ENCODE assay signal across 8 cellular contexts in the genomic region with DNA sequence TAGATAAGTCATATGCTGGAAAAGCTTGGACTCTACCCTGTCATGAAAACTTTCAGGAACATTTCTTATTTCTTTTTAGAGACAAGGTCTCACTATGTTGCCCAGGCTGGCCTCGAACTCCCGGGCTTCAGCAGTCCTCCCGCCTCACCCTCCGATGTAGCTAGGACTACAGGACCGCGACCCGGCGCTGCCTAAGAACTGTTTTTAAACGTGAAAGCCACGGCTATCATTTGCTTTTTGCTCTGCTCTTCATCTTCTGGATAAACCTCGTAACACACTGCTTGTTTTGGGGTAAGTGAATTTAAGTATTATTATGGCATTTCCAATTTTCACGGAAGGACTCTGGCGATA.
A peak's percentile ranks its signal among the peaks of the same experiment; 100 is the strongest.
DNase-seq lines count a peak whose midpoint lies in the region; ATAC-seq and TF ChIP-seq lines count a peak whose summit lies in the region.

No MANE protein-coding gene starts in this region.

- H3K27ac ChIP-seq in SU-DHL-6 (ENCODE audit: low read depth, low read length) (peak overlapping the region; percentile 73), muscle layer of duodenum (ENCODE audit: low read length) (peak overlapping the region; percentile 97)

- peaks cover 3% of the 10 kb centered on the region; the same call in 1 of the 2 replicates for H3F3A ChIP-seq in SU-DHL-6 (ENCODE audit: insufficient read depth)

- ATAC-seq in HG02798 (IDR thresholded peaks at IDR 0.05; ENCODE audit: poor library complexity, unreplicated experiment), result peak; percentile 2
- ATAC-seq in effector memory CD8-positive, alpha-beta T cell (replicated peaks), result peak; percentile 4

- peak overlapping the region; percentile 88 to 93 for H3K4me3 Mint-ChIP-seq in effector memory CD8-positive, alpha-beta T cell

- peak overlapping the region; percentile 89 for H3K4me2 ChIP-seq in SU-DHL-6 (ENCODE audit: low read depth, low read length, poor library complexity, severe bottlenecking)

- peaks cover 25% of the 10 kb centered on the region for H3K79me2 ChIP-seq in SU-DHL-6 (ENCODE audit: insufficient read depth, low read length)

- peaks cover 6 to 9% of the 10 kb centered on the region in 2 donors for H3K27me3 Mint-ChIP-seq in effector memory CD8-positive, alpha-beta T cell

- 0 out of 2 replicates have a peak, but pooled peaks cover 4% of the 10 kb centered on the region for H3K36me3 ChIP-seq in SU-DHL-6 (ENCODE audit: low read length)
- H3K36me3 ChIP-seq in muscle layer of duodenum (ENCODE audit: control insufficient read depth in 1 of 2, insufficient read depth in 2 of 2, low read length in 2 of 2), result peaks cover 0 to 10% of the 10 kb centered on the region in 2 donors

- H3K4me3 ChIP-seq in SU-DHL-6 (ENCODE audit: insufficient read depth, low read length, poor library complexity, severe bottlenecking) (peak overlapping the region; percentile 73), muscle layer of duodenum (ENCODE audit: low read depth in 1 of 2, low read length in 2 of 2) (peak overlapping the region; percentile 63 to 73)

- CTCF ChIA-PET in GM10248 (lab: Yijun Ruan, JAX), result interaction anchor here (1.7 to 6.4 kb wide), 3 partner anchors 13 to 36 kb away, joined by 7 to 95 read pairs (median 18); partner anchors contain the start of gene CCNL1

- peaks cover 12 to 18% of the 10 kb centered on the region in 2 donors for H3K4me1 Mint-ChIP-seq in effector memory CD8-positive, alpha-beta T cell (ENCODE audit: low read depth in 2 of 2)

- peak overlapping the region; percentile 98 for H3K27ac Mint-ChIP-seq in effector memory CD8-positive, alpha-beta T cell

- no peaks in the 10 kb centered on the region for H4K20me1 ChIP-seq in SU-DHL-6 (ENCODE audit: low read depth, low read length)

- no peaks in the 10 kb centered on the region for H3K27me3 ChIP-seq in SU-DHL-6 (ENCODE audit: low read length)
- H3K27me3 ChIP-seq in muscle layer of duodenum (ENCODE audit: low read depth, low read length), result no peaks in the 10 kb centered on the region

- no peaks in the 10 kb centered on the region for H3K9me3 Mint-ChIP-seq in effector memory CD8-positive, alpha-beta T cell

- peaks cover 18% of the 10 kb centered on the region for H3K36me3 Mint-ChIP-seq in effector memory CD8-positive, alpha-beta T cell (ENCODE audit: insufficient read depth)

- H3K9me3 ChIP-seq in SU-DHL-6 (ENCODE audit: insufficient read depth, low read length) (no peaks in the 10 kb centered on the region), muscle layer of duodenum (ENCODE audit: control insufficient read depth in 1 of 2, low read length in 2 of 2) (no peaks in the 10 kb centered on the region)

- peak overlapping the region; percentile 57 for H2AFZ ChIP-seq in SU-DHL-6 (ENCODE audit: low read depth, low read length, severe bottlenecking)

- POLR2A ChIA-PET in GM10248 (lab: Yijun Ruan, JAX), result interaction anchor here (1.1 to 5.5 kb wide), 5 partner anchors 11 to 85 kb away, joined by 6 to 73 read pairs (median 6); partner anchors contain the start of gene CCNL1

- peak overlapping the region; percentile 88 for H3K9ac ChIP-seq in SU-DHL-6 (ENCODE audit: low read length)

- peak; percentile 73 for DNase-seq in DMS79 (lab: John Stamatoyannopoulos, UW)
- no peak for DNase-seq in effector memory CD8-positive, alpha-beta T cell
- DNase-seq in epidermal melanocyte (ENCODE audit: insufficient read length, low spot score), result no peak
- DNase-seq in D341Med (ENCODE audit: low spot score), result no peak
- no peak for DNase-seq in GM10248 (ENCODE audit: extremely low spot score)

- TF ChIP-seq CTCF in SU-DHL-6 (IDR thresholded peaks at IDR 0.05; ENCODE audit: insufficient read depth, low read length, poor library complexity, severe bottlenecking) (no peak), GM10248 (IDR thresholded peaks at IDR 0.05; ENCODE audit: control extremely low read depth, extremely low read depth, low read depth, missing control alignments) (no peak)

- no peaks in the 10 kb centered on the region for H3K9me2 ChIP-seq in SU-DHL-6 (replicated peaks; ENCODE audit: insufficient read depth, low read length)

- peaks cover 8% of the 10 kb centered on the region in 2 donors for H3K4me1 ChIP-seq in muscle layer of duodenum (ENCODE audit: control insufficient read depth in 1 of 2, insufficient read depth in 2 of 2, low read length in 2 of 2)
